Comparison of ENCODE assay signal across 1 cellular context in the genomic region with DNA sequence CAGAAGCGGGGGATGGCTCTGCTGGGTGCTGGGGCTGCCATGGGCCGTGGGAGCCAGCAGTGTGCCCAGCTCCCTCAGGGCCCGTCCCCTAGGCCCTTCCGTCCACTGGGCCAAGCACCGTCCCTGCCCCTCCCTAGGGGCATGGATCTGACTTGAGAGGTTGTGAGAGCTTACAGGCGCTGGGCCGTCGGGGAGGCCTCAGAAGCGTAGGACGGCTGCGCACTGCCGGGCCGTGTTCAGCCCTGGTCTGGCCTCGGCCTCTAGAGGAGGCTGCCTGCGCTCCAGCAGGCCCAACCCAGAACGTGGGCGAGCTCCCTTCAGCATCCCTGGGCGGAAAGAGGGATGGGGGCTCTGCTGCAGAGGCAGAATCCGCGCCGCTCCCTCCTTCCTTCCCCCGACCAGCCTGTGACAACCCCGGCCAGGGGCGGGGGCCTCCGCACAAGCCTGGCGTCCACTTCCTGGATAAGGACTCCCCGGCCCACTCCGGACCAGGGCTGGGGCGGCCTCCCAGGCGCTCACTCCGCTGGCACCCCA.
TF ChIP-seq lines count a peak whose summit lies in the region.

No MANE protein-coding gene starts in this region.

TF ChIP-seq in H1, 55 proteins besides CTCF, POLR2A, EP300 and RAD21:
- TF ChIP-seq, protein P1, sequence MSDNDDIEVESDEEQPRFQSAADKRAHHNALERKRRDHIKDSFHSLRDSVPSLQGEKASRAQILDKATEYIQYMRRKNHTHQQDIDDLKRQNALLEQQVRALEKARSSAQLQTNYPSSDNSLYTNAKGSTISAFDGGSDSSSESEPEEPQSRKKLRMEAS (IDR thresholded peaks at IDR 0.05): peak; percentile 63
- TF ChIP-seq SIX5 (IDR thresholded peaks at IDR 0.05; ENCODE audit: low read depth, low read length) (no peak), GABPA (IDR thresholded peaks at IDR 0.05; ENCODE audit: borderline replicate concordance, insufficient read depth, low read length) (0 out of 2 replicates have a peak, but pooled peaks have one; percentile 46), TAF1 (IDR thresholded peaks at IDR 0.05; ENCODE audit: low read depth, low read length) (0 out of 2 replicates have a peak, but pooled peaks have one; percentile 15)
